In the genomic region with DNA sequence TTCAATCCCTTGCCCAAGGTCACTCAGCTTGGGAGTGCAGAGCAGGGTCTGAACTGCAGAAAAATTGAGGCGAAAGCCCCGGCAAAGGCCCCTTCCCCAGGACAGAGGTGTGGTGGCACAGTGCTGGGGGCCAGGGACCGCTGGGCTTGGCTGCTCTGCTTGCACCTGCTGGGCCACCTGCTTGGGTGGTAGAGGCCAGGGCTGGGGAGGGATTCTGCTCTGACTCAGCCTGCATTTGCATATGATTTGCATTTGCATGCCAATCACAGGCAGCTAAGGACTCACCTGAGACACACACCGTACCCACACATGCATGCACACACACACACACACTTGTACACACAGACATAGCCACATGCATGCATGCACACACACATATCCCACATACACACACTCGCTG, we compare ENCODE assay signal across 19 cellular contexts. TPM values are rescaled to one million over a fixed set of nuclear protein-coding genes. Genes with fewer than 3 reads are reported as not detected.
"Had no signal": no experiment of that assay in that cellular context is flagged by ENCODE, and none has a peak within 500 bp of the region (broad histone marks: within the 10 kb centered on the region; RNA-seq: fewer than 3 reads in every experiment).

No MANE protein-coding gene starts in this region.

- DNase-seq: activated CD4-positive, alpha-beta T cell treated with anti-CD3 and anti-CD28 coated beads for 4 hours; activated CD8-positive, alpha-beta T cell treated with anti-CD3 and anti-CD28 coated beads for 36 hours; activated effector memory CD4-positive, alpha-beta T cell treated with anti-CD3 and anti-CD28 coated beads, Interleukin-2, amount 50 U/mL, for 16 hours; effector memory CD8-positive, alpha-beta T cell; hypothalamus; kidney; left lung; nephron progenitor cell; occipital lobe; retina; spleen; stimulated activated CD4-positive, alpha-beta T cell treated with anti-CD3 and anti-CD28 coated beads, Interleukin-4, amount 100 ng/mL, for 4 hours; stimulated activated naive B cell treated with anti-CD40 and anti-IgM and Interleukin-4, amounts not matched to agents 10 μg/mL and 1 μg/mL and 100 μg/mL, for 72 hours; SW 1271; T-helper 2 cell; WERI-Rb-1 had no signal

- H3K4me3 Mint-ChIP-seq: activated CD8-positive, alpha-beta T cell treated with anti-CD3 and anti-CD28 coated beads for 36 hours; activated naive CD4-positive, alpha-beta T cell treated with anti-CD3 and anti-CD28 coated beads, Interleukin-2, amount 50 U/mL, for 24 hours; effector memory CD8-positive, alpha-beta T cell; mesothelial cell of epicardium; nephron progenitor cell; stimulated activated naive B cell treated with anti-CD40 and anti-IgM and Interleukin-4, amounts not matched to agents 10 μg/mL and 1 μg/mL and 100 μg/mL, for 72 hours had no signal

- H3K36me3 Mint-ChIP-seq: activated naive CD4-positive, alpha-beta T cell treated with anti-CD3 and anti-CD28 coated beads, Interleukin-2, amount 50 U/mL, for 24 hours; mesothelial cell of epicardium had no signal

- H3K27me3 Mint-ChIP-seq: activated CD8-positive, alpha-beta T cell treated with anti-CD3 and anti-CD28 coated beads for 36 hours; activated naive CD4-positive, alpha-beta T cell treated with anti-CD3 and anti-CD28 coated beads, Interleukin-2, amount 50 U/mL, for 24 hours; effector memory CD8-positive, alpha-beta T cell; stimulated activated naive B cell treated with anti-CD40 and anti-IgM and Interleukin-4, amounts not matched to agents 10 μg/mL and 1 μg/mL and 100 μg/mL, for 72 hours had no signal

- ATAC-seq: activated CD8-positive, alpha-beta T cell treated with anti-CD3 and anti-CD28 coated beads for 36 hours; effector memory CD8-positive, alpha-beta T cell; left lung; stimulated activated naive B cell treated with anti-CD40 and anti-IgM and Interleukin-4, amounts not matched to agents 10 μg/mL and 1 μg/mL and 100 μg/mL, for 72 hours had no signal

- H3K4me1 Mint-ChIP-seq: mesothelial cell of epicardium had no signal

- H3K9me3 Mint-ChIP-seq: activated CD8-positive, alpha-beta T cell treated with anti-CD3 and anti-CD28 coated beads for 36 hours; activated naive CD4-positive, alpha-beta T cell treated with anti-CD3 and anti-CD28 coated beads, Interleukin-2, amount 50 U/mL, for 24 hours; effector memory CD8-positive, alpha-beta T cell; mesothelial cell of epicardium; nephron progenitor cell; stimulated activated naive B cell treated with anti-CD40 and anti-IgM and Interleukin-4, amounts not matched to agents 10 μg/mL and 1 μg/mL and 100 μg/mL, for 72 hours had no signal

- H3K27ac Mint-ChIP-seq: activated CD8-positive, alpha-beta T cell treated with anti-CD3 and anti-CD28 coated beads for 36 hours; activated naive CD4-positive, alpha-beta T cell treated with anti-CD3 and anti-CD28 coated beads, Interleukin-2, amount 50 U/mL, for 24 hours; mesothelial cell of epicardium; nephron progenitor cell; stimulated activated naive B cell treated with anti-CD40 and anti-IgM and Interleukin-4, amounts not matched to agents 10 μg/mL and 1 μg/mL and 100 μg/mL, for 72 hours had no signal

RNA-seq across cellular contexts. Expression of gene GRM2, which starts 9.9 kb away (rescaled TPM):
- total RNA-seq: fibroblast of villous mesenchyme had no signal
